In genomic region chr20:22449115-22449973, GRCh38 we compare ENCODE assay signal across 17 cellular contexts.
DNase-seq lines count a peak whose midpoint lies in the region; ATAC-seq and TF ChIP-seq lines count a peak whose summit lies in the region.
"Had no signal": no experiment of that assay in that cellular context is flagged by ENCODE, and none has a peak within 500 bp of the region (broad histone marks: within the 10 kb centered on the region; RNA-seq: fewer than 3 reads in every experiment).

No MANE protein-coding gene starts in this region.

- H3K36me3 Mint-ChIP-seq in activated naive CD4-positive, alpha-beta T cell treated with anti-CD3 and anti-CD28 coated beads, Interleukin-2, amount 50 U/mL, for 72 hours = no peaks in the 10 kb centered on the region
- H3K36me3 Mint-ChIP-seq in effector memory CD8-positive, alpha-beta T cell (ENCODE audit: insufficient read depth) = no peaks in the 10 kb centered on the region
- H3K36me3 Mint-ChIP-seq: CD4-positive, alpha-beta memory T cell had no signal

- H3K27me3 Mint-ChIP-seq in effector memory CD8-positive, alpha-beta T cell = no peaks in the 10 kb centered on the region
- H3K27me3 Mint-ChIP-seq: CD4-positive, alpha-beta memory T cell had no signal

- H3K9me3 ChIP-seq in MG63 = no peaks in the 10 kb centered on the region
- H3K9me3 ChIP-seq in prostate gland = no peaks in the 10 kb centered on the region

- ATAC-seq in activated naive CD4-positive, alpha-beta T cell treated with anti-CD3 and anti-CD28 coated beads, Interleukin-2, amount 50 U/mL, for 72 hours = no peak
- ATAC-seq in effector memory CD8-positive, alpha-beta T cell (replicated peaks) = no peak

- peak; percentile 92 for DNase-seq in MG63
- DNase-seq in NCI-H510A (lab: John Stamatoyannopoulos, UW) = peak; percentile 55
- peak; percentile 30 for DNase-seq in glomerular visceral epithelial cell (ENCODE audit: extremely low spot score)
- peak; percentile 22 for DNase-seq in prostate gland (ENCODE audit: low spot score)
- DNase-seq in activated naive CD4-positive, alpha-beta T cell treated with anti-CD3 and anti-CD28 coated beads, Interleukin-2, amount 50 U/mL, for 72 hours (ENCODE audit: low spot score in 2 of 2) = no peak
- no peak for DNase-seq in foreskin fibroblast
- DNase-seq in effector memory CD8-positive, alpha-beta T cell = no peak
- DNase-seq: CD4-positive, alpha-beta memory T cell; GDM1; glutamatergic neuron; GM23248; Karpas-422; NCI-H226; RPMI8226; stimulated activated CD4-positive, alpha-beta T cell treated with anti-CD3 and anti-CD28 coated beads, Interleukin-12 subunit alpha, Interleukin-12 subunit beta, amount 100 ng/mL, for 4 hours had no signal

- TF ChIP-seq CTCF in prostate gland (IDR thresholded peaks at IDR 0.05) (no peak), foreskin fibroblast (IDR thresholded peaks at IDR 0.05; ENCODE audit: low read depth, low read length) (no peak)

- no peak overlapping the region for H3K4me3 Mint-ChIP-seq in effector memory CD8-positive, alpha-beta T cell
- H3K4me3 Mint-ChIP-seq: CD4-positive, alpha-beta memory T cell; neural crest cell had no signal

- peaks cover 8 to 12% of the 10 kb centered on the region in 2 donors for H3K9me3 Mint-ChIP-seq in activated naive CD4-positive, alpha-beta T cell treated with anti-CD3 and anti-CD28 coated beads, Interleukin-2, amount 50 U/mL, for 72 hours
- peaks cover 9 to 19% of the 10 kb centered on the region in 2 donors for H3K9me3 Mint-ChIP-seq in effector memory CD8-positive, alpha-beta T cell
- H3K9me3 Mint-ChIP-seq: neural crest cell had no signal

- no peaks in the 10 kb centered on the region for H3K36me3 ChIP-seq in MG63
- H3K36me3 ChIP-seq in prostate gland = no peaks in the 10 kb centered on the region

- H3K4me1 ChIP-seq in prostate gland (replicated peaks) = no peaks in the 10 kb centered on the region

- H3K4me3 ChIP-seq in MG63 (no peak overlapping the region), prostate gland (no peak overlapping the region), foreskin fibroblast (ENCODE audit: low read depth in 1 of 2, low read length in 2 of 2) (no peak overlapping the region)
- H3K4me3 ChIP-seq: GM23248 had no signal

- 17% methylated on average over 12 of the region's 12 CpGs for WGBS in prostate gland

- no peak overlapping the region for H3K27ac ChIP-seq in prostate gland
- H3K27ac ChIP-seq: GM23248, HL-60 had no signal

- intact Hi-C loops in prostate gland (cut with DNase I) = no loop called here

- no peak for TF ChIP-seq POLR2A in prostate gland (IDR thresholded peaks at IDR 0.05)

- no peaks in the 10 kb centered on the region for H3K27me3 ChIP-seq in MG63
- H3K27me3 ChIP-seq in prostate gland (replicated peaks; ENCODE audit: insufficient read depth) = peaks cover 2% of the 10 kb centered on the region

- H3K4me1 Mint-ChIP-seq in effector memory CD8-positive, alpha-beta T cell (ENCODE audit: low read depth in 2 of 2) = no peaks in the 10 kb centered on the region
- H3K4me1 Mint-ChIP-seq: CD4-positive, alpha-beta memory T cell; neural crest cell had no signal

- H3K27ac Mint-ChIP-seq in activated naive CD4-positive, alpha-beta T cell treated with anti-CD3 and anti-CD28 coated beads, Interleukin-2, amount 50 U/mL, for 72 hours = no peak overlapping the region
- H3K27ac Mint-ChIP-seq in effector memory CD8-positive, alpha-beta T cell = no peak overlapping the region
- H3K27ac Mint-ChIP-seq: CD4-positive, alpha-beta memory T cell had no signal

Comparison
In these comparisons a context has a peak if more than half of its experiments do, and no peak if none do; other contexts are left out.
1. DNase-seq: peak in MG63 (single experiment), NCI-H510A (single experiment), glomerular visceral epithelial cell (single experiment) and prostate gland (single experiment); none in activated naive CD4-positive, alpha-beta T cell treated with anti-CD3 and anti-CD28 coated beads, Interleukin-2, amount 50 U/mL, for 72 hours (0 of 2), foreskin fibroblast (0 of 2) and effector memory CD8-positive, alpha-beta T cell (0 of 3).